In genomic region chr3:31936661-31937060, GRCh38 we compare ENCODE assay signal across 1 cellular context.
TF ChIP-seq lines count a peak whose summit lies in the region.

No MANE protein-coding gene starts in this region.

TF ChIP-seq in endothelial cell of umbilical vein, 7 proteins besides CTCF, POLR2A, EP300 and RAD21:
- TF ChIP-seq POLR2AphosphoS5 (IDR thresholded peaks at IDR 0.05; ENCODE audit: insufficient read depth, low read depth, low read length) (no peak), GATA2 (IDR thresholded peaks at IDR 0.05; ENCODE audit: insufficient read depth, insufficient read length, low read depth, low read length) (no peak), FOS (IDR thresholded peaks at IDR 0.05; ENCODE audit: borderline replicate concordance, insufficient read depth, low read length) (no peak), MYC (IDR thresholded peaks at IDR 0.05; ENCODE audit: low read depth, low read length) (no peak)
